In the genomic region with DNA sequence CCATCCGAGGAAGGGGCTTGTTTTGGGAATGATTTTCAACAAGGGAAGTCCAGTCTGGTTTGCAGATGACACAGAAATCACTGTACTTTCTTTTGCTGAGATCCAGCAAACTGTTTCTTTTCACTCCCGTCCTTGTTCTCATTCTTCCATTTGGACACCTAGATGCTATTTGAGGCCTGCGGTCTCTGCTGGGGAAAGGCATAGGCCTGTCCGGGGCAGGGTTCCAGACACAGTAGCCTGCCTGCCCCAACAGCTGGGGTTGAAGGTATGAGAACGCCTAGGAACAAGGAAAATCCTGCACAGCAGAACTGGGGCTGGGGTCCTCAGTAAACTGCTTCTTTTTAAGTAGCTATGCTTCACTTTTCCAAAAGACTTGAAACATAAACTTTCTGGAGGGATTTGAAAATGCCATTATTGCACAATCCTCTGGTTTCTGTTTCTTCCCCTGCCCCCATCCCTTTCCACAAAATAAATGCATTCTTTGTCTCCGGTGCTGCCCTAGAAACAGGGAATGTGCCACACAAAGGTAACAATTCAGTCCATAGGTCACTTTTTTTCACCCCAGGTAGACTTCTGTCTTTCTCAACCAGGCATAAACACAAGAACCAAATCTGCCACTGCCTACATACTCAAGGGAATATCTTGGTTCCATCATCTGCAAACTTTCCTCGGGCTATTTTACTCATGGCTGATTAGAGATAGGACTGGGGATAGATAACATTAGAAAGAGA, we compare ENCODE assay signal across 1 cellular context.
TF ChIP-seq lines count a peak whose summit lies in the region.

No MANE protein-coding gene starts in this region.

TF ChIP-seq in HepG2, 621 proteins besides CTCF, POLR2A, EP300 and RAD21 (continued from another document and continues in another):
- TF ChIP-seq ZMYM3 (CRISPR knock-in tag; IDR thresholded peaks at IDR 0.05) (peak; percentile 21; the same call in 1 of the 2 replicates), HNRNPLL (IDR thresholded peaks at IDR 0.05; ENCODE audit: low read depth, low read length, poor library complexity, severe bottlenecking) (no peak), CHD4 (IDR thresholded peaks at IDR 0.05; ENCODE audit: borderline replicate concordance, low read length) (peak; percentile 52; the same call in 1 of the 2 replicates), TERF1 (CRISPR knock-in tag; IDR thresholded peaks at IDR 0.05) (no peak), FOXA1 (IDR thresholded peaks at IDR 0.05) (no peak), FOXA1 (CRISPR knock-in tag; IDR thresholded peaks at IDR 0.05) (peak; percentile 29; the same call in 1 of the 2 replicates), BCL6 (CRISPR knock-in tag; IDR thresholded peaks at IDR 0.05) (peak; percentile 76), ZNF644 (CRISPR knock-in tag; IDR thresholded peaks at IDR 0.05; ENCODE audit: low read depth) (peak; percentile 33; the same call in 1 of the 2 replicates), DR1 (CRISPR knock-in tag; IDR thresholded peaks at IDR 0.05) (no peak), NR2F2 (IDR thresholded peaks at IDR 0.05; ENCODE audit: borderline replicate concordance, low read depth) (peak; percentile 63; the same call in 1 of the 2 replicates), ZMAT3 (CRISPR knock-in tag; conservative IDR thresholded peaks at IDR 0.05) (no peak), REST (IDR thresholded peaks at IDR 0.05; ENCODE audit: borderline replicate concordance in 1 of 2, low read depth in 1 of 2, low read length in 2 of 2) (peak in 1 of 2 experiments; percentile 51; a peak in 1 of 4 replicates), ZNF879 (CRISPR knock-in tag; IDR thresholded peaks at IDR 0.05) (0 out of 2 replicates have a peak, but pooled peaks have one; percentile 35), SIX4 (CRISPR knock-in tag; IDR thresholded peaks at IDR 0.05) (peak; percentile 42; the same call in 1 of the 2 replicates), ZFX (CRISPR knock-in tag; IDR thresholded peaks at IDR 0.05; ENCODE audit: low read depth) (peak; percentile 71; the same call in 1 of the 2 replicates), TCF7 (IDR thresholded peaks at IDR 0.05; ENCODE audit: low read depth) (no peak), PPARG (CRISPR knock-in tag; conservative IDR thresholded peaks at IDR 0.05) (peak; percentile 90), CEBPG (CRISPR knock-in tag; IDR thresholded peaks at IDR 0.05) (peak; percentile 98), ZNF317 (CRISPR knock-in tag; IDR thresholded peaks at IDR 0.05) (peak; percentile 65; the same call in 1 of the 2 replicates), NR2F6 (IDR thresholded peaks at IDR 0.05) (peak; percentile 71), NR2F6 (CRISPR knock-in tag; IDR thresholded peaks at IDR 0.05) (peak; percentile 64), TBL1XR1 (IDR thresholded peaks at IDR 0.05; ENCODE audit: borderline replicate concordance, low read length, partially characterized antibody) (peak; percentile 31), TCF12 (IDR thresholded peaks at IDR 0.05) (no peak), TCF12 (CRISPR knock-in tag; IDR thresholded peaks at IDR 0.05) (peak; percentile 69; the same call in 1 of the 2 replicates), ELF1 (CRISPR knock-in tag; IDR thresholded peaks at IDR 0.05) (0 out of 2 replicates have a peak, but pooled peaks have one; percentile 17), HOXA3 (CRISPR knock-in tag; IDR thresholded peaks at IDR 0.05) (peak; percentile 42; the same call in 1 of the 2 replicates), ZNF264 (CRISPR knock-in tag; IDR thresholded peaks at IDR 0.05) (peak; percentile 61; the same call in 1 of the 2 replicates), SALL1 (CRISPR knock-in tag; IDR thresholded peaks at IDR 0.05) (peak; percentile 49), STAT6 (CRISPR knock-in tag; IDR thresholded peaks at IDR 0.05; ENCODE audit: borderline replicate concordance) (0 out of 2 replicates have a peak, but pooled peaks have one; percentile 63), ZNF616 (CRISPR knock-in tag; IDR thresholded peaks at IDR 0.05; ENCODE audit: low read depth) (no peak), DPF2 (CRISPR knock-in tag; IDR thresholded peaks at IDR 0.05; ENCODE audit: borderline replicate concordance, low read depth) (0 out of 2 replicates have a peak, but pooled peaks have one; percentile 42), SP5 (CRISPR knock-in tag; IDR thresholded peaks at IDR 0.05; ENCODE audit: borderline replicate concordance, low read depth) (0 out of 2 replicates have a peak, but pooled peaks have one; percentile 19), SAFB2 (CRISPR knock-in tag; IDR thresholded peaks at IDR 0.05; ENCODE audit: borderline replicate concordance, low read depth) (0 out of 2 replicates have a peak, but pooled peaks have one; percentile 27), RFX1 (IDR thresholded peaks at IDR 0.05) (peak; percentile 42; the same call in 1 of the 2 replicates), ZBTB37 (CRISPR knock-in tag; IDR thresholded peaks at IDR 0.05) (peak; percentile 41; the same call in 1 of the 2 replicates), GATAD2A (CRISPR knock-in tag; IDR thresholded peaks at IDR 0.05) (peak; percentile 91), KMT2A (CRISPR knock-in tag; IDR thresholded peaks at IDR 0.05) (0 out of 2 replicates have a peak, but pooled peaks have one; percentile 24), CBX1 (IDR thresholded peaks at IDR 0.05; ENCODE audit: low read depth) (no peak), ZNF484 (CRISPR knock-in tag; IDR thresholded peaks at IDR 0.05; ENCODE audit: borderline replicate concordance, low read depth) (no peak), SNAPC2 (CRISPR knock-in tag; IDR thresholded peaks at IDR 0.05) (peak; percentile 61; the same call in 1 of the 2 replicates), POGZ (CRISPR knock-in tag; IDR thresholded peaks at IDR 0.05) (peak; percentile 85), MLLT10 (CRISPR knock-in tag; IDR thresholded peaks at IDR 0.05) (no peak)
- TF ChIP-seq, protein P1, sequence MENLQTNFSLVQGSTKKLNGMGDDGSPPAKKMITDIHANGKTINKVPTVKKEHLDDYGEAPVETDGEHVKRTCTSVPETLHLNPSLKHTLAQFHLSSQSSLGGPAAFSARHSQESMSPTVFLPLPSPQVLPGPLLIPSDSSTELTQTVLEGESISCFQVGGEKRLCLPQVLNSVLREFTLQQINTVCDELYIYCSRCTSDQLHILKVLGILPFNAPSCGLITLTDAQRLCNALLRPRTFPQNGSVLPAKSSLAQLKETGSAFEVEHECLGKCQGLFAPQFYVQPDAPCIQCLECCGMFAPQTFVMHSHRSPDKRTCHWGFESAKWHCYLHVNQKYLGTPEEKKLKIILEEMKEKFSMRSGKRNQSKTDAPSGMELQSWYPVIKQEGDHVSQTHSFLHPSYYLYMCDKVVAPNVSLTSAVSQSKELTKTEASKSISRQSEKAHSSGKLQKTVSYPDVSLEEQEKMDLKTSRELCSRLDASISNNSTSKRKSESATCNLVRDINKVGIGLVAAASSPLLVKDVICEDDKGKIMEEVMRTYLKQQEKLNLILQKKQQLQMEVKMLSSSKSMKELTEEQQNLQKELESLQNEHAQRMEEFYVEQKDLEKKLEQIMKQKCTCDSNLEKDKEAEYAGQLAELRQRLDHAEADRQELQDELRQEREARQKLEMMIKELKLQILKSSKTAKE (CRISPR knock-in tag; IDR thresholded peaks at IDR 0.05; ENCODE audit: borderline replicate concordance), result peak; percentile 50; the same call in 1 of the 2 replicates
- TF ChIP-seq, protein P2, sequence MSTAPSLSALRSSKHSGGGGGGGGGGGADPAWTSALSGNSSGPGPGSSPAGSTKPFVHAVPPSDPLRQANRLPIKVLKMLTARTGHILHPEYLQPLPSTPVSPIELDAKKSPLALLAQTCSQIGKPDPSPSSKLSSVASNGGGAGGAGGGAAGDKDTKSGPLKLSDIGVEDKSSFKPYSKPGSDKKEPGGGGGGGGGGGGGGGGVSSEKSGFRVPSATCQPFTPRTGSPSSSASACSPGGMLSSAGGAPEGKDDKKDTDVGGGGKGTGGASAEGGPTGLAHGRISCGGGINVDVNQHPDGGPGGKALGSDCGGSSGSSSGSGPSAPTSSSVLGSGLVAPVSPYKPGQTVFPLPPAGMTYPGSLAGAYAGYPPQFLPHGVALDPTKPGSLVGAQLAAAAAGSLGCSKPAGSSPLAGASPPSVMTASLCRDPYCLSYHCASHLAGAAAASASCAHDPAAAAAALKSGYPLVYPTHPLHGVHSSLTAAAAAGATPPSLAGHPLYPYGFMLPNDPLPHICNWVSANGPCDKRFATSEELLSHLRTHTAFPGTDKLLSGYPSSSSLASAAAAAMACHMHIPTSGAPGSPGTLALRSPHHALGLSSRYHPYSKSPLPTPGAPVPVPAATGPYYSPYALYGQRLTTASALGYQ (CRISPR knock-in tag; IDR thresholded peaks at IDR 0.05), result peak; percentile 29; the same call in 1 of the 2 replicates
- TF ChIP-seq, protein P3, sequence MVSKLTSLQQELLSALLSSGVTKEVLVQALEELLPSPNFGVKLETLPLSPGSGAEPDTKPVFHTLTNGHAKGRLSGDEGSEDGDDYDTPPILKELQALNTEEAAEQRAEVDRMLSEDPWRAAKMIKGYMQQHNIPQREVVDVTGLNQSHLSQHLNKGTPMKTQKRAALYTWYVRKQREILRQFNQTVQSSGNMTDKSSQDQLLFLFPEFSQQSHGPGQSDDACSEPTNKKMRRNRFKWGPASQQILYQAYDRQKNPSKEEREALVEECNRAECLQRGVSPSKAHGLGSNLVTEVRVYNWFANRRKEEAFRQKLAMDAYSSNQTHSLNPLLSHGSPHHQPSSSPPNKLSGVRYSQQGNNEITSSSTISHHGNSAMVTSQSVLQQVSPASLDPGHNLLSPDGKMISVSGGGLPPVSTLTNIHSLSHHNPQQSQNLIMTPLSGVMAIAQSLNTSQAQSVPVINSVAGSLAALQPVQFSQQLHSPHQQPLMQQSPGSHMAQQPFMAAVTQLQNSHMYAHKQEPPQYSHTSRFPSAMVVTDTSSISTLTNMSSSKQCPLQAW (CRISPR knock-in tag; IDR thresholded peaks at IDR 0.05), result no peak
